10 cellular contexts compared by ENCODE assay signal in the genomic region with DNA sequence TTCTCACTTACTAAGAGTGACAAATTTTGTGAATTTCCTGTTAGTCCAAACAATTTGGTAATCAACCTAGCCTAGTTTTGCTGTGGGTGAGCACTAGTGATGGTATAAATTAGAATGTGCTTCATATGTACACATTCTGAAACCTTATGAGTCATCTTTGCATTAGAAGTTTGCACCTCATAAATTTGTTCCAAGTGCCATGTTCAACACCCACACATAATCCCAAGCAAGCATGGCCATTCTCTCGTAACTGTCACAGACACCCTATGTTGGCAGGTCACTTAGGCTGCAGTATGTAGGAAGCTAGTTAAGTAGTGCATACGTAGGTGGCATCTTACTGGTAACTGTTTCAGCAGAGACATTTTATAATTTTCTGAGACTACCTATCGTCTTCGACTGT. TPM values are rescaled to one million over a fixed set of nuclear protein-coding genes. Genes with fewer than 3 reads are reported as not detected.
DNase-seq lines count a peak whose midpoint lies in the region; ATAC-seq, FAIRE-seq and TF ChIP-seq lines count a peak whose summit lies in the region.
"Had no signal": no experiment of that assay in that cellular context is flagged by ENCODE, and none has a peak within 500 bp of the region (broad histone marks: within the 10 kb centered on the region; RNA-seq: fewer than 3 reads in every experiment).

No MANE protein-coding gene starts in this region.

- TF ChIP-seq POLR2A in NB4 (IDR thresholded peaks at IDR 0.05; ENCODE audit: extremely low read depth, insufficient read length) (no peak), suprapubic skin (IDR thresholded peaks at IDR 0.05) (no peak)

- H3K9me3 ChIP-seq in suprapubic skin = no peaks in the 10 kb centered on the region

- no peaks in the 10 kb centered on the region for H3K9me3 Mint-ChIP-seq in endothelial cell (ENCODE audit: unreplicated experiment)
- H3K9me3 Mint-ChIP-seq: naive B cell had no signal

- no peak overlapping the region for H3K4me3 Mint-ChIP-seq in endothelial cell (ENCODE audit: unreplicated experiment)
- H3K4me3 Mint-ChIP-seq: naive B cell had no signal

- no peaks in the 10 kb centered on the region for H3K4me1 ChIP-seq in suprapubic skin

- H3K4me3 ChIP-seq in NB4 (ENCODE audit: low read depth, low read length) (no peak overlapping the region), foreskin fibroblast (ENCODE audit: low read depth in 1 of 2, low read length in 2 of 2) (no peak overlapping the region), suprapubic skin (no peak overlapping the region)

- no peak for TF ChIP-seq EP300 in suprapubic skin (IDR thresholded peaks at IDR 0.05)

- H3K27ac Mint-ChIP-seq in endothelial cell (ENCODE audit: unreplicated experiment) = no peak overlapping the region
- H3K27ac Mint-ChIP-seq: naive B cell had no signal

- ATAC-seq in GM18498 (IDR thresholded peaks at IDR 0.05; ENCODE audit: unreplicated experiment) = peak; percentile 58

- peaks cover 7% of the 10 kb centered on the region for H3K4me1 Mint-ChIP-seq in endothelial cell (ENCODE audit: unreplicated experiment)
- H3K4me1 Mint-ChIP-seq: naive B cell had no signal

- peak; percentile 80 for FAIRE-seq in GM19239 (lab: Jason Lieb, UNC)

- DNase-seq in GM19239 (ENCODE audit: insufficient read length, low spot score) (no peak), NB4 (ENCODE audit: low read depth) (peak; percentile 11), foreskin fibroblast (peak; percentile 24 to 31), suprapubic skin (ENCODE audit: low spot score in 2 of 2) (no peak), NCI-H146 (lab: John Stamatoyannopoulos, UW) (no peak), endothelial cell (ENCODE audit: low spot score) (no peak)
- DNase-seq in NK-92 treated with Interleukin-12 subunit alpha and Interleukin-12 subunit beta, amount 100 ng/mL, for 24 hours (lab: John Stamatoyannopoulos, UW) = no peak
- DNase-seq: naive B cell, NCI-H2107 had no signal

- H3K36me3 ChIP-seq in suprapubic skin = peaks cover 18% of the 10 kb centered on the region

- no peaks in the 10 kb centered on the region for H3K36me3 Mint-ChIP-seq in endothelial cell (ENCODE audit: low read depth, unreplicated experiment)

- WGBS in suprapubic skin = 60% methylated on average over 4 of the region's 4 CpGs

- H3K27me3 ChIP-seq in suprapubic skin = no peaks in the 10 kb centered on the region

- H3K27ac ChIP-seq in suprapubic skin = no peak overlapping the region

- no peak for TF ChIP-seq CTCF in NB4 (IDR thresholded peaks at IDR 0.05; ENCODE audit: low read depth, low read length)
- TF ChIP-seq CTCF in foreskin fibroblast (IDR thresholded peaks at IDR 0.05; ENCODE audit: low read depth, low read length) = no peak
- no peak for TF ChIP-seq CTCF in suprapubic skin (IDR thresholded peaks at IDR 0.05)
- TF ChIP-seq CTCF in endothelial cell (IDR thresholded peaks at IDR 0.05; ENCODE audit: unreplicated experiment) = no peak

- peaks cover 1% of the 10 kb centered on the region for H3K27me3 Mint-ChIP-seq in endothelial cell (ENCODE audit: unreplicated experiment)
- H3K27me3 Mint-ChIP-seq: naive B cell had no signal

RNA-seq across cellular contexts. Expression of a gene that starts 46.9 kb away (rescaled TPM):
- total RNA-seq in suprapubic skin (100 to 1,000 TPM in 3 of 4 donors, 10 to 100 TPM in 1; 83.3 to 116 (median 111) TPM), endothelial cell (ENCODE audit: unreplicated experiment) (44.9 TPM)

Comparison
In these comparisons a context has a peak if more than half of its experiments do, and no peak if none do; other contexts are left out.
1. DNase-seq: peak in NB4 (single experiment) and foreskin fibroblast (2 of 2); none in GM19239 (single experiment), suprapubic skin (0 of 2), NK-92 treated with Interleukin-12 subunit alpha and Interleukin-12 subunit beta, amount 100 ng/mL, for 24 hours (single experiment), NCI-H146 (single experiment) and endothelial cell (single experiment).